ENCODE assay signal across 20 cellular contexts in the genomic region with DNA sequence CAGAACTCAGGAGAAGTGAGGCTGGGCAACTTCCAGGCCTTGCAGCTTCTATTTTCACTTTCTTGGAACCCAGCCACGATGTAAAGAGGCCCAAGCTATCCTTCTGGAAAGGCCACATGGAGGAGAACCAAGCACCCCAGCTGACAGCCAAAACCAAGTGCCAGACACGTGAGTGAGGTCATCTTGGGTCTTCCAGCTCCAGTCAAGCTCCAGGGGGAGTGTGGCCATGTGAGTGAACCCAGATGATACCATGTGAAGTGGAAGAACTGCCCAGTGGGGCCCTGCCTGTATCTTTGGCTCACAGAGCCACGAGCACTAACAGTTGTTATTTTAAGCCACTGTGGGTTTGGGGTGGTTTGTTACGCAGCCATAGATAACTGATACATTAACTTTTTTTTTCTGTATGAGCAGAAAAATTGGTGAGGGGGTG.
A peak's percentile ranks its signal among the peaks of the same experiment; 100 is the strongest.
DNase-seq lines count a peak whose midpoint lies in the region; ATAC-seq and TF ChIP-seq lines count a peak whose summit lies in the region.
"Had no signal": no experiment of that assay in that cellular context is flagged by ENCODE, and none has a peak within 500 bp of the region (broad histone marks: within the 10 kb centered on the region; RNA-seq: fewer than 3 reads in every experiment).

No MANE protein-coding gene starts in this region.

- H3F3A ChIP-seq in PC-3 (ENCODE audit: low read length, unreplicated experiment): no peaks in the 10 kb centered on the region

- no peak overlapping the region for H3K9ac ChIP-seq in PC-3 (ENCODE audit: low read length)

- TF ChIP-seq POLR2A in uterus (IDR thresholded peaks at IDR 0.05): no peak

- H3K79me2 ChIP-seq in hepatocyte: no peaks in the 10 kb centered on the region
- no peaks in the 10 kb centered on the region for H3K79me2 ChIP-seq in PC-3 (ENCODE audit: low read length)

- H3K36me3 ChIP-seq in hepatocyte (replicated peaks; ENCODE audit: insufficient read depth, low read depth): no peaks in the 10 kb centered on the region
- H3K36me3 ChIP-seq in uterus: no peaks in the 10 kb centered on the region
- H3K36me3 ChIP-seq in PC-3 (ENCODE audit: low read depth, low read length): no peaks in the 10 kb centered on the region
- H3K36me3 ChIP-seq: cardiac muscle cell, upper lobe of right lung had no signal

- H3K27ac ChIP-seq in hepatocyte (peak overlapping the region; percentile 51), uterus (peak overlapping the region; percentile 22 to 25), PC-3 (ENCODE audit: low read length) (no peak overlapping the region)
- H3K27ac ChIP-seq: cardiac muscle cell, upper lobe of right lung had no signal

- peak; percentile 30 for ATAC-seq in left ventricle myocardium superior
- no peak for ATAC-seq in HG02623 (IDR thresholded peaks at IDR 0.05; ENCODE audit: unreplicated experiment)
- no peak for ATAC-seq in PC-3
- ATAC-seq: activated T-cell treated with anti-CD3 and anti-CD28 coated beads, Interleukin-2, amount 50 U/mL, for 72 hours; effector memory CD8-positive, alpha-beta T cell; naive thymus-derived CD8-positive, alpha-beta T cell; Right ventricle myocardium inferior; stimulated activated naive B cell treated with anti-CD40 and anti-IgM and Interleukin-4, amounts not matched to agents 10 μg/mL and 1 μg/mL and 100 μg/mL, for 72 hours; upper lobe of right lung had no signal

- H3K9me3 ChIP-seq in hepatocyte (ENCODE audit: low read depth) (no peaks in the 10 kb centered on the region), uterus (no peaks in the 10 kb centered on the region), PC-3 (ENCODE audit: low read length) (no peaks in the 10 kb centered on the region)
- H3K9me3 ChIP-seq: upper lobe of right lung had no signal

- H3K9me2 ChIP-seq in hepatocyte (replicated peaks; ENCODE audit: insufficient read depth) (no peaks in the 10 kb centered on the region), PC-3 (replicated peaks; ENCODE audit: low read length) (no peaks in the 10 kb centered on the region)

- H3K27me3 ChIP-seq in hepatocyte (no peaks in the 10 kb centered on the region), uterus (no peaks in the 10 kb centered on the region), PC-3 (ENCODE audit: low read length) (no peaks in the 10 kb centered on the region)
- H3K27me3 ChIP-seq: cardiac muscle cell, upper lobe of right lung had no signal

- H3K4me2 ChIP-seq in hepatocyte: no peak overlapping the region
- no peak overlapping the region for H3K4me2 ChIP-seq in PC-3 (ENCODE audit: low read length)

- intact Hi-C loops in left ventricle myocardium superior (cut with micrococcal nuclease): no loop called here
- intact Hi-C loops in cardiac septum (cut with DNase I): no loop called here
- intact Hi-C loops in uterus (cut with DNase I; ENCODE audit: low total_unique reads): loop anchor here (10.0 kb wide), 1 partner anchor 48 kb away; no protein-coding TSS in a partner anchor
- intact Hi-C loops in PC-3 (cut with micrococcal nuclease): no loop called here

- TF ChIP-seq CTCF in cardiac fibroblast (IDR thresholded peaks at IDR 0.05; ENCODE audit: low read depth, low read length): no peak
- no peak for TF ChIP-seq CTCF in hepatocyte (IDR thresholded peaks at IDR 0.05; ENCODE audit: poor library complexity)
- TF ChIP-seq CTCF in uterus (IDR thresholded peaks at IDR 0.05): no peak
- TF ChIP-seq CTCF in PC-3 (conservative IDR thresholded peaks at IDR 0.05; ENCODE audit: low read depth, low read length): no peak

- H3K4me3 ChIP-seq in cardiac fibroblast (replicated peaks in 1 of 2; ENCODE audit: low read depth in 2 of 2, low read length in 2 of 2): no peak overlapping the region
- no peak overlapping the region for H3K4me3 ChIP-seq in hepatocyte
- H3K4me3 ChIP-seq in uterus: no peak overlapping the region
- H3K4me3 ChIP-seq in PC-3 (ENCODE audit: low read length): no peak overlapping the region
- H3K4me3 ChIP-seq: cardiac muscle cell, upper lobe of right lung had no signal

- POLR2A ChIA-PET in PC-3 (lab: Charles Lee; ENCODE audit: unreplicated experiment): no interaction called here

- CTCF ChIA-PET in PC-3 (lab: Charles Lee): no interaction called here

- H4K20me1 ChIP-seq in hepatocyte (ENCODE audit: insufficient read depth, poor library complexity, severe bottlenecking) (no peaks in the 10 kb centered on the region), PC-3 (ENCODE audit: low read length) (no peaks in the 10 kb centered on the region)

- 76% methylated on average over 4 of the region's 4 CpGs for WGBS in hepatocyte (ENCODE audit: low lambda C conversion rate, missing lambda C conversion rate)

- H3K4me1 ChIP-seq in hepatocyte (ENCODE audit: insufficient read depth) (peaks cover 36% of the 10 kb centered on the region), uterus (peaks cover 0 to 8% of the 10 kb centered on the region in 2 donors), PC-3 (ENCODE audit: insufficient read depth, low read length) (peaks cover 25% of the 10 kb centered on the region)

- no TSS peak for BruUV-seq in PC-3 (replicated peaks; lab: Mats Ljungman, UMichigan)

- H2AFZ ChIP-seq in hepatocyte (no peak overlapping the region), PC-3 (ENCODE audit: low read length) (no peak overlapping the region)

- peak; percentile 42 for DNase-seq in left ventricle myocardium superior
- DNase-seq in cardiac septum (ENCODE audit: low spot score): no peak
- peak; percentile 38 to 97 for DNase-seq in cardiac fibroblast (ENCODE audit: low read depth in 2 of 2)
- DNase-seq in hepatocyte (ENCODE audit: low spot score): peak; percentile 52
- DNase-seq in uterus: peak; percentile 43 to 57
- no peak for DNase-seq in HuH-7 (ENCODE audit: low spot score)
- DNase-seq in PC-3: no peak
- DNase-seq: activated CD4-positive, CD25-positive, alpha-beta regulatory T cell; activated T-cell treated with anti-CD3 and anti-CD28 coated beads, Interleukin-2, amount 50 U/mL, for 72 hours; CD4-positive, CD25-positive, alpha-beta regulatory T cell; DMS79; effector memory CD8-positive, alpha-beta T cell; H9; naive thymus-derived CD8-positive, alpha-beta T cell; NCI-H2227 treated with DMSO at 0.1 percent for 48 hours; stimulated activated naive B cell treated with anti-CD40 and anti-IgM and Interleukin-4, amounts not matched to agents 10 μg/mL and 1 μg/mL and 100 μg/mL, for 72 hours; upper lobe of right lung had no signal

Comparison
In these comparisons a context has a peak if more than half of its experiments do, and no peak if none do; other contexts are left out.
1. DNase-seq: peak in left ventricle myocardium superior (single experiment), cardiac fibroblast (2 of 2), hepatocyte (single experiment) and uterus (2 of 2); none in cardiac septum (single experiment), HuH-7 (single experiment) and PC-3 (single experiment).